1 cellular context compared by ENCODE assay signal in genomic region chr11:64861227-64861970, GRCh38.
TF ChIP-seq lines count a peak whose summit lies in the region.

No MANE protein-coding gene starts in this region.

TF ChIP-seq in K562, 482 proteins besides CTCF, POLR2A, EP300 and RAD21:
- no peak for TF ChIP-seq MAFG (tag; conservative IDR thresholded peaks at IDR 0.05)
- no peak for TF ChIP-seq NFE2 (IDR thresholded peaks at IDR 0.05; ENCODE audit: low read depth)
- TF ChIP-seq ZBTB40 (IDR thresholded peaks at IDR 0.05), result peak; percentile 98
- peak; percentile 98 for TF ChIP-seq ZBTB40 (CRISPR knock-in tag; IDR thresholded peaks at IDR 0.05)
- TF ChIP-seq NR2C2 (CRISPR knock-in tag; IDR thresholded peaks at IDR 0.05), result no peak
- TF ChIP-seq NR2C2 (tag; IDR thresholded peaks at IDR 0.05), result peak; percentile 71
- no peak for TF ChIP-seq SAFB2 (IDR thresholded peaks at IDR 0.05; ENCODE audit: borderline replicate concordance, low read depth, low read length, severe bottlenecking)
- peak; percentile 38; the same call in 1 of the 2 replicates for TF ChIP-seq ZNF592 (IDR thresholded peaks at IDR 0.05)
- TF ChIP-seq SPI1 (IDR thresholded peaks at IDR 0.05; ENCODE audit: borderline replicate concordance, low read depth, low read length), result peak; percentile 92
- TF ChIP-seq GABPA (tag; conservative IDR thresholded peaks at IDR 0.05; ENCODE audit: low read depth), result peak; percentile 41; the same call in 1 of the 2 replicates
- TF ChIP-seq PYGO2 (tag; IDR thresholded peaks at IDR 0.05), result 0 out of 2 replicates have a peak, but pooled peaks have one; percentile 17
- peak; percentile 82 for TF ChIP-seq NR2C1 (IDR thresholded peaks at IDR 0.05)
- TF ChIP-seq NR2C1 (tag; IDR thresholded peaks at IDR 0.05), result peak; percentile 78
